ENCODE assay signal across 13 cellular contexts in the genomic region with DNA sequence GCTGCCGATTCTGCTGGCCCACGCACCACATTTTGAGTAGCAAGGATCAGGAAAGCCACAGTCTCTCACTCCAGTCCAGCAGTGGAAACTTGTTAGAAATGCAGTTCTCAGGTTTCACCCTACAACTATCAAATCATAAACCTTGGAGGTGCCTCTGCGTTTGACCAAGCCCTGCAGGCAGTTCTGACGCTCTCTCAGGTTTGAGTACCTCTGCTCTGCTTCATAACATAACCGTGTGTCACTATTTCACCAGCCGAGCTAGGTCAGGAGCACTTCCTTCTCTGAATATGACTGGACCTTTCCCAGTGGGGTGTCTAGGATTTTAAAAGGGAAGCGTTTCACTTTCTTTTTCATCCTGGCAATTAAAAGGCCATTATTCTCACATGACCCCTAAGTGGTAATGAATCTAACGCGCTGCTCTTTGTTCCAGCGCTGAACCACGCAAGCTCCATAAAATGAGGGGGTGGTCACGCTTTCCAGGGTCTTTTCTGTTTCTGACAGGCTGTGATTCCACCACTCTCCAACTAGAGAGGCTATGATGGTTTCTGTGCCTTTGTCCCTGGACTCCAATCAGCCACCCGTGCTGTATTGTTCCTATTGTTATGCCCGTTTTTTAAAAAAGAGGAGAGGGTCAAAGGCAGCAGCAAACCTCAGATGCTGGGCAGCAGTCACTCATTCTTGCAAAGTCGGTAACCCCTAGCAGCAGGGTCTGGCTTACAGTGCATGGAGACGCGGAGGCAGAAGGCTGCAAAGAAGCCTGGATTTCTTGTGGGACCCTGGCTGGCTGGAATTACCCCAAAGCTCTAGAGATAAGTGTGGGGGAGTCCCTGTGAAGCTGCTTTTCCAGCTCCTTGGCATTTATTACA.
DNase-seq lines count a peak whose midpoint lies in the region; ATAC-seq and TF ChIP-seq lines count a peak whose summit lies in the region.
"Had no signal": no experiment of that assay in that cellular context is flagged by ENCODE, and none has a peak within 500 bp of the region (broad histone marks: within the 10 kb centered on the region; RNA-seq: fewer than 3 reads in every experiment).

No MANE protein-coding gene starts in this region.

- DNase-seq in A172 (ENCODE audit: low spot score) = peak; percentile 51
- DNase-seq in WTC11 (ENCODE audit: low spot score) = no peak
- peak; percentile 0 for DNase-seq in iris pigment epithelial cell (ENCODE audit: low read depth)
- no peak for DNase-seq in activated CD4-positive, alpha-beta T cell treated with anti-CD3 and anti-CD28 coated beads for 36 hours
- DNase-seq in cerebellum (ENCODE audit: low spot score) = no peak
- DNase-seq in D341Med (ENCODE audit: low spot score) = no peak
- DNase-seq in naive thymus-derived CD8-positive, alpha-beta T cell = no peak
- DNase-seq: kidney glomerular epithelial cell; NCI-H524 treated with DMSO at 0.1 percent for 48 hours; SHP77 treated with DMSO at 0.1 percent for 48 hours; stimulated activated CD4-positive, alpha-beta T cell treated with anti-CD3 and anti-CD28 coated beads, Interleukin-4, amount 100 ng/mL, for 1 hour; upper lobe of right lung had no signal

- intact Hi-C loops in activated CD4-positive, alpha-beta T cell treated with anti-CD3 and anti-CD28 coated beads for 36 hours (cut with DNase I, micrococcal nuclease) = no loop called here

- CTCF ChIA-PET in WTC11 (lab: Charles Lee) = interaction anchor here (0.6 to 1.1 kb wide), 2 partner anchors 9 to 424 kb away, joined by 3 to 5 read pairs; no protein-coding TSS in a partner anchor
- CTCF ChIA-PET in activated CD4-positive, alpha-beta T cell treated with anti-CD3 and anti-CD28 coated beads for 36 hours (lab: Charles Lee) = no interaction called here

- peak; percentile 76 for ATAC-seq in WTC11
- no peak for ATAC-seq in activated CD4-positive, alpha-beta T cell treated with anti-CD3 and anti-CD28 coated beads for 36 hours
- no peak for ATAC-seq in naive thymus-derived CD8-positive, alpha-beta T cell
- ATAC-seq: upper lobe of right lung had no signal

- no peaks in the 10 kb centered on the region for H3K36me3 ChIP-seq in HUES48 (ENCODE audit: control insufficient read depth, insufficient read depth, low read length)
- H3K36me3 ChIP-seq: upper lobe of right lung had no signal

- no peaks in the 10 kb centered on the region for H3K9me3 ChIP-seq in HUES48 (ENCODE audit: control insufficient read depth, insufficient read depth, low read length)
- H3K9me3 ChIP-seq: upper lobe of right lung had no signal

- 0 out of 2 replicates have a peak, but pooled peaks cover 3% of the 10 kb centered on the region for H3K9me3 Mint-ChIP-seq in WTC11
- peaks cover 5% of the 10 kb centered on the region for H3K9me3 Mint-ChIP-seq in activated CD4-positive, alpha-beta T cell treated with anti-CD3 and anti-CD28 coated beads for 36 hours (ENCODE audit: low read depth)
- peaks cover 4 to 24% (median 14%) of the 10 kb centered on the region in 9 donors for H3K9me3 Mint-ChIP-seq in naive thymus-derived CD8-positive, alpha-beta T cell

- H3K27me3 ChIP-seq in HUES48 (ENCODE audit: control insufficient read depth, insufficient read depth, low read length) = no peaks in the 10 kb centered on the region
- H3K27me3 ChIP-seq: upper lobe of right lung had no signal

- no peak overlapping the region for H3K27ac Mint-ChIP-seq in WTC11
- H3K27ac Mint-ChIP-seq in activated CD4-positive, alpha-beta T cell treated with anti-CD3 and anti-CD28 coated beads for 36 hours = no peak overlapping the region
- H3K27ac Mint-ChIP-seq in naive thymus-derived CD8-positive, alpha-beta T cell = no peak overlapping the region

- no peak overlapping the region for H3K4me3 Mint-ChIP-seq in WTC11
- H3K4me3 Mint-ChIP-seq in activated CD4-positive, alpha-beta T cell treated with anti-CD3 and anti-CD28 coated beads for 36 hours = no peak overlapping the region
- H3K4me3 Mint-ChIP-seq in naive thymus-derived CD8-positive, alpha-beta T cell = no peak overlapping the region

- H3K4me1 Mint-ChIP-seq in WTC11 = peaks cover 30% of the 10 kb centered on the region
- H3K4me1 Mint-ChIP-seq in activated CD4-positive, alpha-beta T cell treated with anti-CD3 and anti-CD28 coated beads for 36 hours = no peaks in the 10 kb centered on the region
- no peaks in the 10 kb centered on the region for H3K4me1 Mint-ChIP-seq in naive thymus-derived CD8-positive, alpha-beta T cell

- peak overlapping the region; percentile 49 for H3K27ac ChIP-seq in HUES48 (ENCODE audit: low read depth, low read length)
- H3K27ac ChIP-seq: upper lobe of right lung had no signal

- POLR2A ChIA-PET in WTC11 (lab: Charles Lee) = no interaction called here
- POLR2A ChIA-PET in activated CD4-positive, alpha-beta T cell treated with anti-CD3 and anti-CD28 coated beads for 36 hours (lab: Charles Lee) = no interaction called here
- POLR2A ChIA-PET in naive thymus-derived CD8-positive, alpha-beta T cell (lab: Charles Lee) = no interaction called here

- no peak for TF ChIP-seq CTCF in WTC11 (IDR thresholded peaks at IDR 0.05)

- no peak overlapping the region for H3K4me3 ChIP-seq in HUES48 (ENCODE audit: low read depth, low read length)
- H3K4me3 ChIP-seq: upper lobe of right lung had no signal

- no peaks in the 10 kb centered on the region for H3K27me3 Mint-ChIP-seq in WTC11 (ENCODE audit: low read depth)
- no peaks in the 10 kb centered on the region for H3K27me3 Mint-ChIP-seq in activated CD4-positive, alpha-beta T cell treated with anti-CD3 and anti-CD28 coated beads for 36 hours
- H3K27me3 Mint-ChIP-seq in naive thymus-derived CD8-positive, alpha-beta T cell = no peaks in the 10 kb centered on the region

- no peak overlapping the region for H3K9ac ChIP-seq in HUES48 (ENCODE audit: low read depth, low read length)

- no peaks in the 10 kb centered on the region for H3K36me3 Mint-ChIP-seq in WTC11
- no peaks in the 10 kb centered on the region for H3K36me3 Mint-ChIP-seq in activated CD4-positive, alpha-beta T cell treated with anti-CD3 and anti-CD28 coated beads for 36 hours (ENCODE audit: low read depth)
- H3K36me3 Mint-ChIP-seq in naive thymus-derived CD8-positive, alpha-beta T cell = no peaks in the 10 kb centered on the region

- peaks cover 23% of the 10 kb centered on the region for H3K4me1 ChIP-seq in HUES48 (ENCODE audit: control insufficient read depth, insufficient read depth, low read length)
- H3K4me1 ChIP-seq: upper lobe of right lung had no signal

TF ChIP-seq in WTC11, 78 proteins besides CTCF, POLR2A, EP300 and RAD21 (continues in another document):
- no peak for TF ChIP-seq NFE2L1 (CRISPR knock-in tag; IDR thresholded peaks at IDR 0.05)
- no peak for TF ChIP-seq ZNF671 (CRISPR knock-in tag; IDR thresholded peaks at IDR 0.05)
- TF ChIP-seq ZMAT4 (CRISPR knock-in tag; IDR thresholded peaks at IDR 0.05) = no peak
- no peak for TF ChIP-seq ELF4 (CRISPR knock-in tag; IDR thresholded peaks at IDR 0.05; ENCODE audit: low read depth)
- TF ChIP-seq, protein P1, sequence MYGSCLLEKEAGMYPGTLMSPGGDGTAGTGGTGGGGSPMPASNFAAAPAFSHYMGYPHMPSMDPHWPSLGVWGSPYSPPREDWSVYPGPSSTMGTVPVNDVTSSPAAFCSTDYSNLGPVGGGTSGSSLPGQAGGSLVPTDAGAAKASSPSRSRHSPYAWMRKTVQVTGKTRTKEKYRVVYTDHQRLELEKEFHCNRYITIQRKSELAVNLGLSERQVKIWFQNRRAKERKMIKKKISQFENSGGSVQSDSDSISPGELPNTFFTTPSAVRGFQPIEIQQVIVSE (CRISPR knock-in tag; IDR thresholded peaks at IDR 0.05; ENCODE audit: borderline replicate concordance) = no peak
- TF ChIP-seq NR1H2 (CRISPR knock-in tag; IDR thresholded peaks at IDR 0.05) = no peak
- TF ChIP-seq ATF6 (CRISPR knock-in tag; IDR thresholded peaks at IDR 0.05) = no peak
- no peak for TF ChIP-seq ESRRA (CRISPR knock-in tag; IDR thresholded peaks at IDR 0.05; ENCODE audit: borderline replicate concordance)
- no peak for TF ChIP-seq KAT7 (CRISPR knock-in tag; IDR thresholded peaks at IDR 0.05; ENCODE audit: borderline replicate concordance)
- no peak for TF ChIP-seq GRHL2 (CRISPR knock-in tag; IDR thresholded peaks at IDR 0.05; ENCODE audit: insufficient replicate concordance, severe bottlenecking)
- no peak for TF ChIP-seq JUN (CRISPR knock-in tag; IDR thresholded peaks at IDR 0.05)
- TF ChIP-seq MLX (CRISPR knock-in tag; IDR thresholded peaks at IDR 0.05) = no peak
- no peak for TF ChIP-seq OVOL2 (CRISPR knock-in tag; IDR thresholded peaks at IDR 0.05; ENCODE audit: borderline replicate concordance)
- TF ChIP-seq GTF2I (CRISPR knock-in tag; conservative IDR thresholded peaks at IDR 0.05) = no peak

Comparison
In these comparisons a context has a peak if more than half of its experiments do, and no peak if none do; other contexts are left out.
1. DNase-seq: peak in A172 (single experiment) and iris pigment epithelial cell (single experiment); none in WTC11 (single experiment), activated CD4-positive, alpha-beta T cell treated with anti-CD3 and anti-CD28 coated beads for 36 hours (single experiment), cerebellum (single experiment), D341Med (single experiment) and naive thymus-derived CD8-positive, alpha-beta T cell (0 of 10).